In genomic region chr15:59689626-59690236, GRCh38 we compare ENCODE assay signal across 1 cellular context.
A peak's percentile ranks its signal among the peaks of the same experiment; 100 is the strongest.
TF ChIP-seq lines count a peak whose summit lies in the region.

No MANE protein-coding gene starts in this region.

TF ChIP-seq in K562, 482 proteins besides CTCF, POLR2A, EP300 and RAD21 (continued from another document):
- TF ChIP-seq, protein P1, sequence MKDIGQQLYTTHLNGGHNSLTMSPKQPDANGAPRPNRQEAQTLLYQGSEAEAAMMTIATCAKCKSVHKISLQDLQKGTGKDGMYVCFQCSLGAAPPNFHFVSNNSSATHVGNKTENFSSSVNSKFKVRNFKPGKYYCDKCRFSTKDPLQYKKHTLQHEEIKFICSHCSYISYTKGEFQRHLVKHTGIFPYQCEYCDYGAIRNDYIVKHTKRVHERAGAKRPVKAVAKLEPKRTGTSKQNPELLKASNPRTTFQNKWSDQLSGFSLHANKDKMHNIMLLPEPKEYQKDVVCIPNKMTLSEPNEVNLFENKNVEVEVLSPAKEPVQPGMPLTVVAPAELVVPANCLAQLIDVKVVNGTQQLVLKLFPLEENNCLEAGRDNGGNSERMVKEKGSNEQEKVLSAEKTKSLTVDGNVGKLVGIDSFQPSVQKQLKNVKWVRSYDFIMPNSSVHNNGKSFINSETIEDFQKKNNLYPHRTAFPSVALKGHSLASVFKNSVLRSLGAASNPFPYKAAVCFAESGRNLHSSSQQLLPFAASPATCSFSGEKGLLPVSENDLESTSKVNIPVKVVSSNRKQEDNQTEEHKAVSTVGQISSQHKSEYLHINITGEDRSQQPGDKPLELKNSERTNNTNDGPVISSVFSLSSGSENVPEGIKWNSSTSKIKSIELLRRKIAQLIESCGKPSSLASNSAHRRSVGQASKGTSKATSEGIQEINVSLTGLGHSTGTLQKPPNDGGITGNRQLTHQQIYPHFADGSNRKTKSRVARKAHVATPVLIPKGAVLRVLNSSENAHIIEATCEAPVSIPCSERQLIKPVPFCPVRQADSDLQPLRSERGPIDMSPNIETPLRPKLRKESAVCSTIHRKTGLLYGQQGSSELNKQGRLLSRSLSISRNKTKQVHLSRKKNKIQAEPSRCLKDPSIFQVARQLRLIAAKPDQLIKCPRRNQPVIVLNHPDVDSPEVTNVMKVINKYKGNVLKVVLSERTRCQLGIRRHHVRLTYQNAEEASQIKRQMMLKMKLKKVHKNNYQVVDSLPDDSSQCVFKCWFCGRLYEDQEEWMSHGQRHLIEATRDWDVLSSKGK (CRISPR knock-in tag; IDR thresholded peaks at IDR 0.05), result no peak
- TF ChIP-seq MAFF (IDR thresholded peaks at IDR 0.05; ENCODE audit: low read length) (no peak), PYGO2 (tag; IDR thresholded peaks at IDR 0.05) (no peak), TAL1 (IDR thresholded peaks at IDR 0.05) (no peak; the same call in 1 of the 2 replicates), PKNOX1 (IDR thresholded peaks at IDR 0.05) (no peak), PHF8 (IDR thresholded peaks at IDR 0.05; ENCODE audit: borderline replicate concordance, low read length) (no peak; the same call in 1 of the 2 replicates), NFIX (CRISPR knock-in tag; IDR thresholded peaks at IDR 0.05; ENCODE audit: low read depth) (no peak), BHLHE40 (IDR thresholded peaks at IDR 0.05; ENCODE audit: low read length) (peak; percentile 6; the same call in 1 of the 2 replicates), GTF2E2 (tag; IDR thresholded peaks at IDR 0.05) (no peak), FOXK1 (CRISPR knock-in tag; IDR thresholded peaks at IDR 0.05; ENCODE audit: borderline replicate concordance) (no peak), RBM14 (IDR thresholded peaks at IDR 0.05; ENCODE audit: borderline replicate concordance, insufficient read depth, low read depth, low read length) (no peak), SREBF1 (IDR thresholded peaks at IDR 0.05; ENCODE audit: borderline replicate concordance, low read depth, low read length) (no peak), ILF3 (IDR thresholded peaks at IDR 0.05; ENCODE audit: borderline replicate concordance) (no peak), MLX (CRISPR knock-in tag; conservative IDR thresholded peaks at IDR 0.05) (no peak), HNRNPL (IDR thresholded peaks at IDR 0.05; ENCODE audit: low read depth, low read length) (no peak), TBL1XR1 (IDR thresholded peaks at IDR 0.05; ENCODE audit: low read length in 2 of 2) (no peak), HOXB6 (CRISPR knock-in tag; IDR thresholded peaks at IDR 0.05; ENCODE audit: borderline replicate concordance) (no peak), LARP7 (IDR thresholded peaks at IDR 0.05) (peak; percentile 68; the same call in 1 of the 2 replicates), ZFP91 (CRISPR knock-in tag; IDR thresholded peaks at IDR 0.05) (no peak), BMI1 (IDR thresholded peaks at IDR 0.05; ENCODE audit: low read length) (no peak), NFXL1 (CRISPR knock-in tag; IDR thresholded peaks at IDR 0.05) (no peak), SRSF3 (IDR thresholded peaks at IDR 0.05; ENCODE audit: insufficient read depth, low read length) (no peak), TCFL5 (CRISPR knock-in tag; conservative IDR thresholded peaks at IDR 0.05) (no peak), ZC3H11A (IDR thresholded peaks at IDR 0.05; ENCODE audit: low read depth, low read length) (no peak), NCOR1 (IDR thresholded peaks at IDR 0.05) (peak; percentile 33; the same call in 1 of the 2 replicates), MECOM (CRISPR knock-in tag; IDR thresholded peaks at IDR 0.05) (no peak), BRF2 (IDR thresholded peaks at IDR 0.05; ENCODE audit: borderline replicate concordance, insufficient read depth, insufficient read length) (no peak), ZNF124 (CRISPR knock-in tag; IDR thresholded peaks at IDR 0.05) (no peak), HIVEP1 (CRISPR knock-in tag; IDR thresholded peaks at IDR 0.05) (no peak), ELK3 (CRISPR knock-in tag; IDR thresholded peaks at IDR 0.05) (no peak), SMARCA4 (IDR thresholded peaks at IDR 0.05) (peak; percentile 69), ZFP30 (CRISPR knock-in tag; IDR thresholded peaks at IDR 0.05; ENCODE audit: borderline replicate concordance) (no peak), PRPF4 (IDR thresholded peaks at IDR 0.05; ENCODE audit: insufficient read depth, low read depth, low read length, poor library complexity, severe bottlenecking) (no peak), ZSCAN32 (CRISPR knock-in tag; IDR thresholded peaks at IDR 0.05) (no peak), E4F1 (CRISPR knock-in tag; IDR thresholded peaks at IDR 0.05; ENCODE audit: borderline replicate concordance) (no peak), ATF6 (CRISPR knock-in tag; IDR thresholded peaks at IDR 0.05) (no peak), RBFOX2 (IDR thresholded peaks at IDR 0.05; ENCODE audit: low read depth, low read length) (no peak), ZNF561 (CRISPR knock-in tag; conservative IDR thresholded peaks at IDR 0.05) (no peak)
- TF ChIP-seq, protein P2, sequence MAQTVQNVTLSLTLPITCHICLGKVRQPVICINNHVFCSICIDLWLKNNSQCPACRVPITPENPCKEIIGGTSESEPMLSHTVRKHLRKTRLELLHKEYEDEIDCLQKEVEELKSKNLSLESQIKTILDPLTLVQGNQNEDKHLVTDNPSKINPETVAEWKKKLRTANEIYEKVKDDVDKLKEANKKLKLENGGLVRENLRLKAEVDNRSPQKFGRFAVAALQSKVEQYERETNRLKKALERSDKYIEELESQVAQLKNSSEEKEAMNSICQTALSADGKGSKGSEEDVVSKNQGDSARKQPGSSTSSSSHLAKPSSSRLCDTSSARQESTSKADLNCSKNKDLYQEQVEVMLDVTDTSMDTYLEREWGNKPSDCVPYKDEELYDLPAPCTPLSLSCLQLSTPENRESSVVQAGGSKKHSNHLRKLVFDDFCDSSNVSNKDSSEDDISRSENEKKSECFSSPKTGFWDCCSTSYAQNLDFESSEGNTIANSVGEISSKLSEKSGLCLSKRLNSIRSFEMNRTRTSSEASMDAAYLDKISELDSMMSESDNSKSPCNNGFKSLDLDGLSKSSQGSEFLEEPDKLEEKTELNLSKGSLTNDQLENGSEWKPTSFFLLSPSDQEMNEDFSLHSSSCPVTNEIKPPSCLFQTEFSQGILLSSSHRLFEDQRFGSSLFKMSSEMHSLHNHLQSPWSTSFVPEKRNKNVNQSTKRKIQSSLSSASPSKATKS (CRISPR knock-in tag; IDR thresholded peaks at IDR 0.05), result no peak
